ENCODE assay signal across 17 cellular contexts in the genomic region with DNA sequence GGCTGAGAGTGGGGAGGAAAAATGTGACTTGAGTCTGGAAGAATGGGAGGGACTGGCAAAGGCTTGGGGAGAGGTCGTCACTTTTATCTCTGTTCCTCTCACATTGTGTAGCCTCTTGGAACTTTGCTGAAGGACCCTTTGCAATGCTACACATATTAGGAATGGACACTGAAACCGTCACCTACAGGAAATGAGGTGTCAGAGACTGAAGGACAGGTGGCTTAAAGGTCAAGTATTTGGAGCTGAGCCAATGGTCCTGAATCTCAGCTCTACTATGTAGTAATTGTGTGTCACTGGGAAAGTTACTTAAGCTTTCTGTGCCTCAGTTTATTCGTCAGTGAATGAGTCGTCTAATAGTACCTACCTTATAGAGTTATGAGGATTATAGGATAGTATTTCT. TPM values are rescaled to one million over a fixed set of nuclear protein-coding genes. Genes with fewer than 3 reads are reported as not detected.
DNase-seq lines count a peak whose midpoint lies in the region; ATAC-seq and TF ChIP-seq lines count a peak whose summit lies in the region.
"Had no signal": no experiment of that assay in that cellular context is flagged by ENCODE, and none has a peak within 500 bp of the region (broad histone marks: within the 10 kb centered on the region; RNA-seq: fewer than 3 reads in every experiment).

No MANE protein-coding gene starts in this region.

- H3K27ac ChIP-seq in OCI-LY7 (ENCODE audit: low read depth, low read length, poor library complexity, severe bottlenecking) (peak overlapping the region; percentile 40), A673 (ENCODE audit: low read depth, low read length, poor library complexity, severe bottlenecking) (no peak overlapping the region)

- H3K4me2 ChIP-seq in OCI-LY7 (ENCODE audit: low read length): peak overlapping the region; percentile 43

- H3K4me1 ChIP-seq in OCI-LY7 (ENCODE audit: insufficient read depth, low read length, poor library complexity, severe bottlenecking): peaks cover 37% of the 10 kb centered on the region
- H3K4me1 ChIP-seq in A673 (ENCODE audit: insufficient read depth, low read length, poor library complexity, severe bottlenecking): no peaks in the 10 kb centered on the region
- H3K4me1 ChIP-seq: HAP-1 had no signal

- H3K79me2 ChIP-seq in OCI-LY7 (ENCODE audit: insufficient read depth, low read depth, low read length): peaks cover 75% of the 10 kb centered on the region

- H3K9me3 ChIP-seq in OCI-LY7 (ENCODE audit: low read length) (no peaks in the 10 kb centered on the region), A673 (ENCODE audit: low read depth, low read length, poor library complexity, severe bottlenecking) (no peaks in the 10 kb centered on the region)
- H3K9me3 ChIP-seq: HAP-1 had no signal

- no peak for TF ChIP-seq POLR2A in lower leg skin (IDR thresholded peaks at IDR 0.05)

- H3K9me2 ChIP-seq in OCI-LY7 (ENCODE audit: insufficient read depth, low read length): no peaks in the 10 kb centered on the region

- peak; percentile 63 for ATAC-seq in GM19438 (IDR thresholded peaks at IDR 0.05; ENCODE audit: low read depth, unreplicated experiment)
- ATAC-seq: Panc1 had no signal

- H3K27me3 ChIP-seq in A673 (replicated peaks; ENCODE audit: insufficient read depth, low read depth, low read length, poor library complexity): no peaks in the 10 kb centered on the region

- intact Hi-C loops in OCI-LY7 (cut with micrococcal nuclease; ENCODE audit: unreplicated experiment): no loop called here
- intact Hi-C loops in A673 (cut with micrococcal nuclease; ENCODE audit: unreplicated experiment): no loop called here
- intact Hi-C loops in lower leg skin (cut with DNase I; ENCODE audit: low total_unique reads): no loop called here

- peak; percentile 82 for DNase-seq in DMS53 (lab: John Stamatoyannopoulos, UW)
- no peak for DNase-seq in OCI-LY7 (ENCODE audit: low spot score)
- DNase-seq in kidney tubule cell (ENCODE audit: low spot score): peak; percentile 20
- no peak for DNase-seq in NK-92 (lab: John Stamatoyannopoulos, UW; ENCODE audit: unreplicated experiment)
- DNase-seq in A673 (ENCODE audit: low spot score): no peak
- no peak for DNase-seq in lower leg skin (ENCODE audit: low spot score in 2 of 2)
- DNase-seq: AML-193, Calu3, DMS79 treated with DMSO at 0.1 percent for 48 hours, KBM-7, NCI-H1048, NCI-H146, NCI-H226, NCI-H69 had no signal

- no peaks in the 10 kb centered on the region for H4K20me1 ChIP-seq in OCI-LY7 (ENCODE audit: insufficient read depth, low read length)

- WGBS in lower leg skin, 2 donors: 88 to 89% methylated on average over 4 of the region's 4 CpGs

- POLR2A ChIA-PET in OCI-LY7 (lab: Charles Lee) (interaction anchor here (0.7 to 1.8 kb wide), 7 partner anchors 10 to 75 kb away, joined by 3 to 9 read pairs (median 5); no protein-coding TSS in a partner anchor), A673 (lab: Charles Lee; ENCODE audit: low non-redundant PET) (no interaction called here)

- H3K4me3 ChIP-seq in OCI-LY7 (ENCODE audit: low read depth, low read length, poor library complexity, severe bottlenecking) (no peak overlapping the region), A673 (ENCODE audit: low read depth, low read length, poor library complexity, severe bottlenecking) (no peak overlapping the region), lower leg skin (ENCODE audit: low read depth, poor library complexity, severe bottlenecking) (no peak overlapping the region)
- H3K4me3 ChIP-seq: HAP-1 had no signal

- TF ChIP-seq CTCF in OCI-LY7 (conservative IDR thresholded peaks at IDR 0.05; ENCODE audit: low read length) (no peak), A673 (conservative IDR thresholded peaks at IDR 0.05; ENCODE audit: low read depth, low read length) (no peak), lower leg skin (IDR thresholded peaks at IDR 0.05) (no peak)

- no peak overlapping the region for H2AFZ ChIP-seq in OCI-LY7 (ENCODE audit: low read length)

- CTCF ChIA-PET in OCI-LY7 (lab: Charles Lee; ENCODE audit: unreplicated experiment) (no interaction called here), A673 (lab: Charles Lee) (no interaction called here)

- peaks cover 28% of the 10 kb centered on the region for H3K36me3 ChIP-seq in OCI-LY7 (ENCODE audit: insufficient read depth, low read length)
- no peaks in the 10 kb centered on the region for H3K36me3 ChIP-seq in A673 (ENCODE audit: insufficient read depth, low read length, poor library complexity, severe bottlenecking)
- H3K36me3 ChIP-seq: HAP-1 had no signal

- BruUV-seq in OCI-LY7 (replicated peaks; lab: Mats Ljungman, UMichigan): no TSS peak
- no TSS peak for BruUV-seq in A673 (replicated peaks; lab: Mats Ljungman, UMichigan)

RNA-seq across cellular contexts. Expression of gene MCTP2, which starts 14.7 kb away (rescaled TPM):
- total RNA-seq in OCI-LY7 (2014; rRNA removed; shearing (Covaris generic)): 73.2 and 75.0 TPM in 2 replicates
- 90.6 and 91.6 TPM in 2 replicates for total RNA-seq in OCI-LY7 (2022)
- total RNA-seq in A673 (2021): 0.19 and 0.33 TPM in 2 replicates
- total RNA-seq in lower leg skin: 10 to 100 TPM; 18.9 to 24.1 (median 20.4) TPM

Comparison
In these comparisons a context has a peak if more than half of its experiments do, and no peak if none do; other contexts are left out.
1. DNase-seq: peak in DMS53 (single experiment) and kidney tubule cell (single experiment); none in OCI-LY7 (single experiment), NK-92 (single experiment), A673 (single experiment) and lower leg skin (0 of 2).
2. RNA of gene MCTP2, which starts 14.7 kb away (total RNA-seq): 73.2 to 91.6 TPM in OCI-LY7 and 18.9 to 24.1 TPM in lower leg skin; 0.19 to 0.33 TPM in A673; every median in the first group is over 10 times any median in the second.